14 cellular contexts compared by ENCODE assay signal in the genomic region with DNA sequence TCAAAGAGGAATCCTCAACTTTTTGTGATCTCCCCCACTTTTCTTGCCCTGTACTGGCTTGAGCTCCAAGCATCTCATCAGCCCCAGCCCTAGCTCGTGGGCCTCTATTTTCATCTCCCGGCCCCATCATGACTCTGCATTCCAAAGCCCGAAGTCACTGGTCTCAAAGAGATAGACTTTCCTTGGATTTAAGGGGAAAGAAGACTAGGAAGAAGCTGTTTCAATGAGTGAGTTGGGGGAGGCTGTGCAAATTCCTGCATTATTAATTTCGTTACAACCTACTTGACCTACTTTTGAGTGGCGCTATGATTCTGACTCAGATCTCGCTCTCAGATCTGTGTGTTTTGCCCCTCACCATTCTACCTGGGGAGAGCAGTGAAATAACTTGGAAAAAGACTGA.
DNase-seq lines count a peak whose midpoint lies in the region; TF ChIP-seq lines count a peak whose summit lies in the region.
"Had no signal": no experiment of that assay in that cellular context is flagged by ENCODE, and none has a peak within 500 bp of the region (broad histone marks: within the 10 kb centered on the region; RNA-seq: fewer than 3 reads in every experiment).

No MANE protein-coding gene starts in this region.

- no peak overlapping the region for H3K4me3 Mint-ChIP-seq in endodermal cell
- no peak overlapping the region for H3K4me3 Mint-ChIP-seq in CD8-positive, alpha-beta memory T cell
- H3K4me3 Mint-ChIP-seq: nephron; T-helper 2 cell treated with Interferon-gamma antibody and Interleukin-4, amounts not matched to agents 5 μg/mL and 100 μg/mL, for 36 hours had no signal

- H3K9ac ChIP-seq in endodermal cell (ENCODE audit: extremely low read depth, low read length, poor library complexity, severe bottlenecking): no peak overlapping the region
- H3K9ac ChIP-seq: BLaER1 treated with 17β-estradiol and CSF1 and Interleukin-3, amounts not matched to agents 10 nM and 100 nM had no signal

- no peaks in the 10 kb centered on the region for H3K36me3 Mint-ChIP-seq in endodermal cell (ENCODE audit: low read depth)
- H3K36me3 Mint-ChIP-seq in CD8-positive, alpha-beta memory T cell: no peaks in the 10 kb centered on the region

- H3K36me3 ChIP-seq in SJSA1 (no peaks in the 10 kb centered on the region), endodermal cell (ENCODE audit: control insufficient read depth, insufficient read depth, low read length) (no peaks in the 10 kb centered on the region)
- no peaks in the 10 kb centered on the region for H3K36me3 ChIP-seq in CD8-positive, alpha-beta memory T cell (ENCODE audit: insufficient read depth, low read length)
- no peaks in the 10 kb centered on the region for H3K36me3 ChIP-seq in effector memory CD4-positive, alpha-beta T cell (ENCODE audit: control insufficient read depth, insufficient read depth, low read length)
- H3K36me3 ChIP-seq: BLaER1 treated with 17β-estradiol and CSF1 and Interleukin-3, amounts not matched to agents 10 nM and 100 nM had no signal

- H3K9me3 ChIP-seq in SJSA1 (replicated peaks) (no peaks in the 10 kb centered on the region), endodermal cell (ENCODE audit: control insufficient read depth, low read length) (no peaks in the 10 kb centered on the region)
- no peaks in the 10 kb centered on the region for H3K9me3 ChIP-seq in CD8-positive, alpha-beta memory T cell (ENCODE audit: low read length)
- H3K9me3 ChIP-seq in effector memory CD4-positive, alpha-beta T cell (ENCODE audit: control insufficient read depth, low read length): no peaks in the 10 kb centered on the region

- CTCF ChIA-PET in CD8-positive, alpha-beta memory T cell (lab: Charles Lee): no interaction called here

- H3K4me1 ChIP-seq in SJSA1 (replicated peaks) (peaks cover 27% of the 10 kb centered on the region), endodermal cell (ENCODE audit: control insufficient read depth, insufficient read depth, low read length) (peaks cover 4% of the 10 kb centered on the region)
- H3K4me1 ChIP-seq in CD8-positive, alpha-beta memory T cell (ENCODE audit: insufficient read depth, low read length): no peaks in the 10 kb centered on the region
- H3K4me1 ChIP-seq in effector memory CD4-positive, alpha-beta T cell (ENCODE audit: control insufficient read depth, insufficient read depth, low read length, poor library complexity, severe bottlenecking): no peaks in the 10 kb centered on the region
- H3K4me1 ChIP-seq: BLaER1 treated with 17β-estradiol and CSF1 and Interleukin-3, amounts not matched to agents 10 nM and 100 nM had no signal

- H3K27ac Mint-ChIP-seq in endodermal cell: no peak overlapping the region
- H3K27ac Mint-ChIP-seq in CD8-positive, alpha-beta memory T cell: peak overlapping the region in 1 of 8 donors; percentile 5
- H3K27ac Mint-ChIP-seq: T-helper 2 cell treated with Interferon-gamma antibody and Interleukin-4, amounts not matched to agents 5 μg/mL and 100 μg/mL, for 36 hours had no signal

- no peaks in the 10 kb centered on the region for H3K27me3 ChIP-seq in SJSA1 (replicated peaks)
- no peaks in the 10 kb centered on the region for H3K27me3 ChIP-seq in endodermal cell (ENCODE audit: control insufficient read depth, insufficient read depth, low read length, poor library complexity, severe bottlenecking)
- no peaks in the 10 kb centered on the region for H3K27me3 ChIP-seq in CD8-positive, alpha-beta memory T cell (ENCODE audit: insufficient read depth, low read length, poor library complexity, severe bottlenecking)
- no peaks in the 10 kb centered on the region for H3K27me3 ChIP-seq in effector memory CD4-positive, alpha-beta T cell (replicated peaks; ENCODE audit: control insufficient read depth, insufficient read depth, low read length, poor library complexity, severe bottlenecking)
- H3K27me3 ChIP-seq: BLaER1 treated with 17β-estradiol and CSF1 and Interleukin-3, amounts not matched to agents 10 nM and 100 nM had no signal

- no peak overlapping the region for H3K4me3 ChIP-seq in SJSA1
- no peak overlapping the region for H3K4me3 ChIP-seq in fibroblast of pulmonary artery (replicated peaks; ENCODE audit: low read depth, low read length)
- no peak overlapping the region for H3K4me3 ChIP-seq in endodermal cell (ENCODE audit: low read length)
- H3K4me3 ChIP-seq in CD8-positive, alpha-beta memory T cell (ENCODE audit: low read length): no peak overlapping the region
- no peak overlapping the region for H3K4me3 ChIP-seq in effector memory CD4-positive, alpha-beta T cell (ENCODE audit: insufficient read depth, low read depth, low read length, poor library complexity, severe bottlenecking)
- H3K4me3 ChIP-seq: BLaER1 treated with 17β-estradiol and CSF1 and Interleukin-3, amounts not matched to agents 10 nM and 100 nM had no signal

- no peaks in the 10 kb centered on the region for H3K27me3 Mint-ChIP-seq in endodermal cell (ENCODE audit: insufficient read depth)
- peaks cover 0 to 1% of the 10 kb centered on the region in 2 donors for H3K27me3 Mint-ChIP-seq in CD8-positive, alpha-beta memory T cell

- WGBS in endodermal cell (ENCODE audit: insufficient coverage in 1 of 2, insufficient read length in 1 of 2), 2 experiments: 83% methylated on average over 3 to 6 of the region's 6 CpGs

- TF ChIP-seq CTCF in fibroblast of pulmonary artery (IDR thresholded peaks at IDR 0.05; ENCODE audit: low read length, missing control alignments) (no peak), endodermal cell (conservative IDR thresholded peaks at IDR 0.05) (no peak)

- H3K4me1 Mint-ChIP-seq in endodermal cell: peaks cover 10% of the 10 kb centered on the region
- H3K4me1 Mint-ChIP-seq in CD8-positive, alpha-beta memory T cell: peaks cover 0 to 8% (median 5%) of the 10 kb centered on the region in 3 donors

- peaks cover under 1% of the 10 kb centered on the region for H3K9me3 Mint-ChIP-seq in endodermal cell
- H3K9me3 Mint-ChIP-seq in CD8-positive, alpha-beta memory T cell: no peaks in the 10 kb centered on the region
- H3K9me3 Mint-ChIP-seq: nephron; T-helper 2 cell treated with Interferon-gamma antibody and Interleukin-4, amounts not matched to agents 5 μg/mL and 100 μg/mL, for 36 hours had no signal

- POLR2A ChIA-PET in CD8-positive, alpha-beta memory T cell (lab: Charles Lee): no interaction called here

- 0 out of 2 replicates have a peak overlapping the region, but pooled peaks have one; percentile 2 for H3K27ac ChIP-seq in SJSA1
- H3K27ac ChIP-seq in endodermal cell (ENCODE audit: low read depth, low read length): no peak overlapping the region
- H3K27ac ChIP-seq in CD8-positive, alpha-beta memory T cell (ENCODE audit: low read depth, low read length): no peak overlapping the region
- H3K27ac ChIP-seq in effector memory CD4-positive, alpha-beta T cell (ENCODE audit: insufficient read depth, low read length, poor library complexity, severe bottlenecking): no peak overlapping the region
- H3K27ac ChIP-seq: BLaER1 treated with 17β-estradiol and CSF1 and Interleukin-3, amounts not matched to agents 10 nM and 100 nM had no signal

- DNase-seq in EH (ENCODE audit: low read depth) (peak; percentile 86), SJSA1 (ENCODE audit: low read depth in 1 of 2, low spot score in 2 of 2) (peak; percentile 47 to 56), fibroblast of pulmonary artery (ENCODE audit: low read depth) (peak; percentile 62), renal cortical epithelial cell (ENCODE audit: low read depth) (peak; percentile 56), endodermal cell (no peak)
- DNase-seq in CD8-positive, alpha-beta memory T cell: no peak
- DNase-seq in activated naive CD4-positive, alpha-beta T cell treated with Interleukin-2 at 50 U/mL for 16 hours: no peak
- no peak for DNase-seq in effector memory CD4-positive, alpha-beta T cell
- DNase-seq: NCI-H2029 treated with DMSO at 0.1 percent for 48 hours; OCI-M1; stimulated activated CD4-positive, alpha-beta T cell treated with anti-CD3 and anti-CD28 coated beads, Interleukin-4, amount 100 ng/mL, for 1 hour had no signal

Comparison
In these comparisons a context has a peak if more than half of its experiments do, and no peak if none do; other contexts are left out.
1. DNase-seq: peak in EH (single experiment), SJSA1 (2 of 2), fibroblast of pulmonary artery (single experiment) and renal cortical epithelial cell (single experiment); none in endodermal cell (single experiment), CD8-positive, alpha-beta memory T cell (0 of 5), activated naive CD4-positive, alpha-beta T cell treated with Interleukin-2 at 50 U/mL for 16 hours (single experiment) and effector memory CD4-positive, alpha-beta T cell (0 of 3).